14 cellular contexts compared by ENCODE assay signal in genomic region chr17:80903041-80903611, GRCh38.
DNase-seq lines count a peak whose midpoint lies in the region; ATAC-seq and TF ChIP-seq lines count a peak whose summit lies in the region.
"Had no signal": no experiment of that assay in that cellular context is flagged by ENCODE, and none has a peak within 500 bp of the region (broad histone marks: within the 10 kb centered on the region; RNA-seq: fewer than 3 reads in every experiment).

No MANE protein-coding gene starts in this region.

- H3K4me1 Mint-ChIP-seq in activated naive CD4-positive, alpha-beta T cell treated with anti-CD3 and anti-CD28 coated beads, Interleukin-2, amount 10 ng/mL, durations not matched to agents 7 days and 5 days = peaks cover 39% of the 10 kb centered on the region
- H3K4me1 Mint-ChIP-seq in brain (peaks cover 40% of the 10 kb centered on the region), nephron progenitor cell (peaks cover 74% of the 10 kb centered on the region)

- H3K27ac Mint-ChIP-seq in activated naive CD4-positive, alpha-beta T cell treated with anti-CD3 and anti-CD28 coated beads, Interleukin-2, amount 50 U/mL, for 72 hours = peak overlapping the region; percentile 44 to 98
- H3K27ac Mint-ChIP-seq in activated naive CD4-positive, alpha-beta T cell treated with anti-CD3 and anti-CD28 coated beads, Interleukin-2, amount 10 ng/mL, durations not matched to agents 7 days and 5 days = no peak overlapping the region
- H3K27ac Mint-ChIP-seq in brain (peak overlapping the region in 3 of 5 experiments; percentile 41 to 77 (median 72)), nephron progenitor cell (peak overlapping the region; percentile 55)
- H3K27ac Mint-ChIP-seq: CD4-positive, alpha-beta memory T cell had no signal

- no peaks in the 10 kb centered on the region for H3K9me3 Mint-ChIP-seq in activated naive CD4-positive, alpha-beta T cell treated with anti-CD3 and anti-CD28 coated beads, Interleukin-2, amount 50 U/mL, for 72 hours
- H3K9me3 Mint-ChIP-seq in activated naive CD4-positive, alpha-beta T cell treated with anti-CD3 and anti-CD28 coated beads, Interleukin-2, amount 10 ng/mL, durations not matched to agents 7 days and 5 days = no peaks in the 10 kb centered on the region
- H3K9me3 Mint-ChIP-seq in brain = no peaks in the 10 kb centered on the region
- no peaks in the 10 kb centered on the region for H3K9me3 Mint-ChIP-seq in nephron progenitor cell

- DNase-seq in activated naive CD4-positive, alpha-beta T cell treated with anti-CD3 and anti-CD28 coated beads, Interleukin-2, amount 50 U/mL, for 72 hours (ENCODE audit: low spot score in 2 of 2) = no peak
- DNase-seq in activated naive CD4-positive, alpha-beta T cell treated with anti-CD3 and anti-CD28 coated beads, Interleukin-2, amount 10 ng/mL, durations not matched to agents 7 days and 5 days = no peak
- DNase-seq in nephron progenitor cell (no peak), SIG-M5 (lab: John Stamatoyannopoulos, UW) (no peak), left lobe of liver (ENCODE audit: low spot score) (no peak), Peyer's patch (no peak)
- DNase-seq: 8988T; CD4-positive, alpha-beta memory T cell; DMS79; GM23248; H7 had no signal

- no peaks in the 10 kb centered on the region for H3K4me1 ChIP-seq in Peyer's patch

- no peaks in the 10 kb centered on the region for H3K9me3 ChIP-seq in Peyer's patch

- no peak overlapping the region for H3K4me3 Mint-ChIP-seq in activated naive CD4-positive, alpha-beta T cell treated with anti-CD3 and anti-CD28 coated beads, Interleukin-2, amount 10 ng/mL, durations not matched to agents 7 days and 5 days
- no peak overlapping the region for H3K4me3 Mint-ChIP-seq in brain
- no peak overlapping the region for H3K4me3 Mint-ChIP-seq in nephron progenitor cell
- H3K4me3 Mint-ChIP-seq: CD4-positive, alpha-beta memory T cell had no signal

- no peak for TF ChIP-seq CTCF in brain (conservative IDR thresholded peaks at IDR 0.05)
- TF ChIP-seq CTCF in nephron progenitor cell (IDR thresholded peaks at IDR 0.05) = no peak
- no peak for TF ChIP-seq CTCF in Peyer's patch (IDR thresholded peaks at IDR 0.05)

- H3K27me3 ChIP-seq in Peyer's patch = no peaks in the 10 kb centered on the region

- H3K27me3 Mint-ChIP-seq in activated naive CD4-positive, alpha-beta T cell treated with anti-CD3 and anti-CD28 coated beads, Interleukin-2, amount 10 ng/mL, durations not matched to agents 7 days and 5 days = no peaks in the 10 kb centered on the region
- H3K27me3 Mint-ChIP-seq in brain (no peaks in the 10 kb centered on the region), nephron progenitor cell (ENCODE audit: low read depth, poor library complexity) (no peaks in the 10 kb centered on the region)
- H3K27me3 Mint-ChIP-seq: CD4-positive, alpha-beta memory T cell had no signal

- no peak overlapping the region for H3K27ac ChIP-seq in Peyer's patch
- H3K27ac ChIP-seq: C4-2B, GM23248 had no signal

- H3K4me3 ChIP-seq in Peyer's patch = no peak overlapping the region
- H3K4me3 ChIP-seq: GM12878, GM23248 had no signal

- CTCF ChIA-PET in activated naive CD4-positive, alpha-beta T cell treated with anti-CD3 and anti-CD28 coated beads, Interleukin-2, amount 10 ng/mL, durations not matched to agents 7 days and 5 days (lab: Charles Lee) = no interaction called here

- no peak for ATAC-seq in activated naive CD4-positive, alpha-beta T cell treated with anti-CD3 and anti-CD28 coated beads, Interleukin-2, amount 50 U/mL, for 72 hours
- no peak for ATAC-seq in left lobe of liver
- ATAC-seq: GM12878 had no signal

- peaks cover 14 to 41% of the 10 kb centered on the region in 2 donors for H3K36me3 Mint-ChIP-seq in activated naive CD4-positive, alpha-beta T cell treated with anti-CD3 and anti-CD28 coated beads, Interleukin-2, amount 50 U/mL, for 72 hours
- H3K36me3 Mint-ChIP-seq in activated naive CD4-positive, alpha-beta T cell treated with anti-CD3 and anti-CD28 coated beads, Interleukin-2, amount 10 ng/mL, durations not matched to agents 7 days and 5 days = peaks cover 37% of the 10 kb centered on the region
- H3K36me3 Mint-ChIP-seq in brain (peaks cover 22% of the 10 kb centered on the region), nephron progenitor cell (ENCODE audit: low read depth) (peaks cover 32% of the 10 kb centered on the region)

- TF ChIP-seq POLR2A in Peyer's patch (IDR thresholded peaks at IDR 0.05) = no peak

- H3K36me3 ChIP-seq in Peyer's patch = peaks cover 0 to 22% (median 0%) of the 10 kb centered on the region in 3 donors
